In the genomic region with DNA sequence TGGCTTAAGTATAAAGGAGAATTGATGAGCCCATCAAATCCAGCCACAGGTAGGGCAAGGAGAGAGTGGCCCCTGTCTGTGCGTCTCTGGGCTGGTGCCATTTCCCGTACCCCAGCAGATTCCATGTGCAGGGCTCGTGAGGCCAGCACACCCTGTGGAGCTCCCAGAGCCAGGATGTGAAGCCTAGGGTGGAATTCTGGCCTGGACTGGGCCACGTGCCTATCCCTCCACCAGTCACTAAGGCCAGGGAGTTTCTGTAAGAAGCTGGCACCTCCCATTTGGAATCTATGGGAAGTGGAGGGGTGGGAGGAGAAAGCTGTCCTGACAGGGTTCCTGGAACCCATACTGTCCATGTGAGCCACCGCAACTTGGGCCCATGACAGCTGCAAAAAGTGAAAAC, we compare ENCODE assay signal across 14 cellular contexts.
DNase-seq lines count a peak whose midpoint lies in the region; ATAC-seq, FAIRE-seq and TF ChIP-seq lines count a peak whose summit lies in the region.
"Had no signal": no experiment of that assay in that cellular context is flagged by ENCODE, and none has a peak within 500 bp of the region (broad histone marks: within the 10 kb centered on the region; RNA-seq: fewer than 3 reads in every experiment).

No MANE protein-coding gene starts in this region.

- H4K5ac ChIP-seq in H1 (ENCODE audit: insufficient read length, low read depth, low read length), result no peak overlapping the region

- no peak overlapping the region for H2BK20ac ChIP-seq in H1 (ENCODE audit: low read length)

- no peak for ATAC-seq in stimulated activated effector memory CD8-positive, alpha-beta T cell treated with anti-CD3 and anti-CD28 coated beads, Interleukin-12 subunit alpha, Interleukin-12 subunit beta, amount 100 ng/mL, for 72 hours
- ATAC-seq in HG02973 (IDR thresholded peaks at IDR 0.05; ENCODE audit: unreplicated experiment), result no peak

- POLR2A ChIA-PET in H1 (lab: Charles Lee; ENCODE audit: partially characterized antibody), result interaction anchor here (1.5 to 1.9 kb wide), 2 partner anchors 12 to 26 kb away, joined by 3 to 5 read pairs; no protein-coding TSS in a partner anchor

- no peaks in the 10 kb centered on the region for H3K9me3 Mint-ChIP-seq in stimulated activated effector memory CD8-positive, alpha-beta T cell treated with anti-CD3 and anti-CD28 coated beads, Interleukin-12 subunit alpha, Interleukin-12 subunit beta, amount 100 ng/mL, for 72 hours

- no peak overlapping the region for H4K91ac ChIP-seq in H1 (replicated peaks; ENCODE audit: insufficient read length, low read length)

- H3K36me3 ChIP-seq in BLaER1, result peaks cover 44% of the 10 kb centered on the region
- peaks cover 0 to 6% (median 2%) of the 10 kb centered on the region in 4 experiments; a peak in 4 of 8 replicates for H3K36me3 ChIP-seq in H1 (ENCODE audit: control insufficient read depth in 2 of 4, insufficient read depth in 4 of 4, low read length in 3 of 4)
- H3K36me3 ChIP-seq: BE2C, SJCRH30 had no signal

- no peak for TF ChIP-seq EP300 in H1 (IDR thresholded peaks at IDR 0.05; ENCODE audit: borderline replicate concordance in 1 of 2, low read depth in 2 of 2, low read length in 2 of 2)

- peak overlapping the region; percentile 11; the same call in 1 of the 2 replicates for H2BK12ac ChIP-seq in H1 (ENCODE audit: low read depth, low read length)

- no peak overlapping the region for H3K18ac ChIP-seq in H1 (ENCODE audit: extremely low read depth, low read length)

- no peak overlapping the region for H2BK15ac ChIP-seq in H1 (ENCODE audit: low read length)

- TF ChIP-seq CTCF in H1 (IDR thresholded peaks at IDR 0.05; ENCODE audit: control extremely low read depth in 1 of 3, insufficient read depth in 1 of 3, low read depth in 1 of 3, low read length in 3 of 3), result no peak

- TF ChIP-seq POLR2A in H1 (IDR thresholded peaks at IDR 0.05; ENCODE audit: control extremely low read depth in 1 of 2, low read depth in 2 of 2, low read length in 2 of 2), result no peak

- peaks cover 55% of the 10 kb centered on the region for H3K4me1 ChIP-seq in BLaER1
- peaks cover 9 to 26% (median 9%) of the 10 kb centered on the region in 4 experiments for H3K4me1 ChIP-seq in H1 (replicated peaks in 1 of 4; ENCODE audit: control insufficient read depth in 3 of 4, insufficient read depth in 4 of 4, low read length in 3 of 4)
- H3K4me1 ChIP-seq: SJCRH30 had no signal

- no peak for FAIRE-seq in H1 (lab: Jason Lieb, UNC)
- FAIRE-seq: H54 had no signal

- no peaks in the 10 kb centered on the region; the same call in 1 of the 2 replicates for H3K23me2 ChIP-seq in H1 (ENCODE audit: low read depth, low read length)

- no peak overlapping the region for H2AK5ac ChIP-seq in H1 (ENCODE audit: low read depth, low read length)

- H4K8ac ChIP-seq in H1 (ENCODE audit: extremely low read depth, insufficient read depth, low read length), result no peak overlapping the region; the same call in 1 of the 2 replicates

- no peak for TF ChIP-seq RAD21 in H1 (IDR thresholded peaks at IDR 0.05 in 1 of 2, conservative IDR thresholded peaks at IDR 0.05 in 1 of 2; ENCODE audit: low read depth in 2 of 2, low read length in 2 of 2)

- H3K9me3 ChIP-seq in BLaER1 (no peaks in the 10 kb centered on the region; the same call in 1 of the 2 replicates), H1 (ENCODE audit: insufficient read depth in 2 of 2, low read depth in 1 of 2, low read length in 1 of 2) (no peaks in the 10 kb centered on the region)
- H3K9me3 ChIP-seq: BE2C, SJCRH30 had no signal

- peaks cover 16% of the 10 kb centered on the region for H3K79me1 ChIP-seq in H1 (ENCODE audit: low read depth, low read length)

- H3K4me1 Mint-ChIP-seq in stimulated activated effector memory CD8-positive, alpha-beta T cell treated with anti-CD3 and anti-CD28 coated beads, Interleukin-12 subunit alpha, Interleukin-12 subunit beta, amount 100 ng/mL, for 72 hours, result peaks cover 76% of the 10 kb centered on the region

- 93% methylated on average over 5 of the region's 5 CpGs; no CpG with 5 or more reads in 1 of the 2 experiments for WGBS in H1 (ENCODE audit: extremely low coverage in 1 of 2, insufficient coverage in 1 of 2, insufficient read length in 1 of 2, insufficient replicate concordance in 2 of 2, low coverage in 1 of 2, low lambda C conversion rate in 2 of 2, missing lambda C conversion rate in 1 of 2), 2 experiments

- H3K56ac ChIP-seq in H1 (replicated peaks; ENCODE audit: insufficient read length, low read depth, low read length), result no peak overlapping the region

- DNase-seq in G401 (ENCODE audit: low spot score), result peak; percentile 34
- DNase-seq in H1 (ENCODE audit: low read depth in 1 of 2, low spot score in 2 of 2), result no peak
- DNase-seq in stimulated activated effector memory CD8-positive, alpha-beta T cell treated with anti-CD3 and anti-CD28 coated beads, Interleukin-12 subunit alpha, Interleukin-12 subunit beta, amount 100 ng/mL, for 72 hours (ENCODE audit: low spot score in 2 of 2), result no peak
- DNase-seq in H4 (ENCODE audit: low spot score), result no peak
- no peak for DNase-seq in NCI-H69 (lab: John Stamatoyannopoulos, UW)
- DNase-seq: BE2C, Karpas-422, NCI-H1417 treated with DMSO at 0.1 percent for 48 hours, NCI-H2029, NCI-H510A, SJCRH30 had no signal

- H3K4me3 ChIP-seq in BLaER1, result no peak overlapping the region
- no peak overlapping the region for H3K4me3 ChIP-seq in H1 (ENCODE audit: extremely low read depth in 1 of 4, insufficient read depth in 2 of 4, low read depth in 3 of 4, low read length in 4 of 4)
- H3K4me3 ChIP-seq: SJCRH30 had no signal

- H3K79me2 ChIP-seq in H1 (ENCODE audit: control insufficient read depth in 1 of 2, insufficient read depth in 2 of 2, low read length in 2 of 2), result peaks cover 14 to 91% of the 10 kb centered on the region in 2 experiments; a peak in 3 of 4 replicates

- no peak overlapping the region for H3K14ac ChIP-seq in H1 (ENCODE audit: insufficient read length)

- H3K27ac ChIP-seq in BLaER1 (peak overlapping the region; percentile 31; the same call in 1 of the 2 replicates), H1 (ENCODE audit: low read depth, low read length) (no peak overlapping the region)
- H3K27ac ChIP-seq: SJCRH30 had no signal

- H3K4ac ChIP-seq in H1 (replicated peaks; ENCODE audit: insufficient read length, low read depth, low read length), result no peak overlapping the region

- H2AFZ ChIP-seq in H1 (ENCODE audit: low read length), result no peak overlapping the region

- no peak overlapping the region for H3K23ac ChIP-seq in H1 (ENCODE audit: insufficient read length)

- H3K36me3 Mint-ChIP-seq in stimulated activated effector memory CD8-positive, alpha-beta T cell treated with anti-CD3 and anti-CD28 coated beads, Interleukin-12 subunit alpha, Interleukin-12 subunit beta, amount 100 ng/mL, for 72 hours, result peaks cover 16% of the 10 kb centered on the region

- H3K4me2 ChIP-seq in BLaER1 (peak overlapping the region; percentile 71), H1 (ENCODE audit: insufficient read depth in 1 of 2, low read depth in 2 of 2, low read length in 2 of 2) (no peak overlapping the region)

- H4K20me1 ChIP-seq in BLaER1, result peaks cover 81% of the 10 kb centered on the region
- H4K20me1 ChIP-seq in H1 (replicated peaks in 1 of 2; ENCODE audit: control insufficient read depth in 1 of 2, insufficient read depth in 2 of 2, low read length in 2 of 2), result peaks cover 14 to 21% of the 10 kb centered on the region in 2 experiments

- peak overlapping the region; percentile 44 for H3K27ac Mint-ChIP-seq in stimulated activated effector memory CD8-positive, alpha-beta T cell treated with anti-CD3 and anti-CD28 coated beads, Interleukin-12 subunit alpha, Interleukin-12 subunit beta, amount 100 ng/mL, for 72 hours

- H2BK120ac ChIP-seq in H1 (replicated peaks; ENCODE audit: low read depth, low read length), result no peak overlapping the region

- H3K27me3 ChIP-seq in BLaER1 (no peaks in the 10 kb centered on the region), H1 (replicated peaks in 1 of 4; ENCODE audit: control insufficient read depth in 3 of 4, extremely low read depth in 1 of 4, insufficient read depth in 3 of 4, low read length in 3 of 4) (no peaks in the 10 kb centered on the region; a peak in 1 of 7 replicates)
- H3K27me3 ChIP-seq: BE2C, SJCRH30 had no signal

- in situ Hi-C loops in G401 (cut with HindIII; ENCODE audit: low sequenced_read_pairs), result no loop called here

- no peak overlapping the region for H2BK5ac ChIP-seq in H1 (ENCODE audit: low read depth, low read length)

- no peak overlapping the region for H3K4me3 Mint-ChIP-seq in stimulated activated effector memory CD8-positive, alpha-beta T cell treated with anti-CD3 and anti-CD28 coated beads, Interleukin-12 subunit alpha, Interleukin-12 subunit beta, amount 100 ng/mL, for 72 hours

- CTCF ChIA-PET in H1 (lab: Charles Lee; ENCODE audit: partially characterized antibody), result interaction anchor here (0.9 to 1.5 kb wide), 2 partner anchors 16 to 34 kb away, joined by 3 to 6 read pairs; no protein-coding TSS in a partner anchor

- H3K9ac ChIP-seq in BLaER1 (peak overlapping the region; percentile 12; the same call in 1 of the 2 replicates), H1 (replicated peaks in 1 of 4; ENCODE audit: extremely low read depth in 1 of 4, low read depth in 3 of 4, low read length in 3 of 4) (no peak overlapping the region)

TF ChIP-seq in H1, 55 proteins besides CTCF, POLR2A, EP300 and RAD21 (continues in another document):
- TF ChIP-seq SP4 (IDR thresholded peaks at IDR 0.05; ENCODE audit: low read length) (no peak), JUN (IDR thresholded peaks at IDR 0.05; ENCODE audit: low read depth, low read length) (no peak), TEAD4 (IDR thresholded peaks at IDR 0.05; ENCODE audit: low read depth, low read length) (no peak), TAF7 (optimal IDR thresholded peaks at IDR 0.05; ENCODE audit: borderline replicate concordance, low read depth, low read length) (no peak), CBX8 (IDR thresholded peaks at IDR 0.05; ENCODE audit: borderline replicate concordance, low read depth, low read length) (no peak), BRCA1 (IDR thresholded peaks at IDR 0.05; ENCODE audit: low read depth, low read length) (no peak), KDM1A (IDR thresholded peaks at IDR 0.05; ENCODE audit: borderline replicate concordance, low read length) (no peak), PHF8 (conservative IDR thresholded peaks at IDR 0.05; ENCODE audit: low read depth, low read length) (no peak), SP2 (IDR thresholded peaks at IDR 0.05; ENCODE audit: low read length) (no peak), HDAC2 (IDR thresholded peaks at IDR 0.05; ENCODE audit: borderline replicate concordance in 1 of 2, low read depth in 2 of 2, low read length in 2 of 2) (no peak)
- TF ChIP-seq, protein P1, sequence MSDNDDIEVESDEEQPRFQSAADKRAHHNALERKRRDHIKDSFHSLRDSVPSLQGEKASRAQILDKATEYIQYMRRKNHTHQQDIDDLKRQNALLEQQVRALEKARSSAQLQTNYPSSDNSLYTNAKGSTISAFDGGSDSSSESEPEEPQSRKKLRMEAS (IDR thresholded peaks at IDR 0.05), result no peak
- TF ChIP-seq, protein P2, sequence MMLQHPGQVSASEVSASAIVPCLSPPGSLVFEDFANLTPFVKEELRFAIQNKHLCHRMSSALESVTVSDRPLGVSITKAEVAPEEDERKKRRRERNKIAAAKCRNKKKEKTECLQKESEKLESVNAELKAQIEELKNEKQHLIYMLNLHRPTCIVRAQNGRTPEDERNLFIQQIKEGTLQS (IDR thresholded peaks at IDR 0.05; ENCODE audit: insufficient read depth, low read depth, low read length), result no peak
